8 cellular contexts compared by ENCODE assay signal in the genomic region with DNA sequence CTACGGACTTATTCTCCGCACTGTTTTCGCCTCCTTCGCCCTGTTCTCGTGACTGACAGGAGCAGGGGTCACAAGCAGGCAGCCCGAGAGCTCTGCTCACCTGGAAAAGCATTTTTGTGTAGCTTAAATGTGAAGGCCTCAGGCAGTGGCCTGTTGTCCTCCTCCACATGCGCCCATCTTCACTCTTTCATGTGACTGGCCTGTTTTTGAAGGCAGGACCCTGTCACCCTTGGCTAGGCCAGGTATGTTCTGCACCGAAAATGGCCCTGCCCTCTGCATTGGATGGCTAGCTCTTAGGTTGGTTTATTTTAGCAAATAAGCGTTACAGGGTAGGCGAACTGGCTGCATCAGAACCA. TPM values are rescaled to one million over a fixed set of nuclear protein-coding genes. Genes with fewer than 3 reads are reported as not detected.
A peak's percentile ranks its signal among the peaks of the same experiment; 100 is the strongest.
DNase-seq lines count a peak whose midpoint lies in the region; ATAC-seq and TF ChIP-seq lines count a peak whose summit lies in the region.

No MANE protein-coding gene starts in this region.

- H3K9me3 ChIP-seq in thoracic aorta: no peaks in the 10 kb centered on the region

- peak overlapping the region; percentile 91 to 95 for H3K27ac ChIP-seq in thoracic aorta

- TF ChIP-seq CTCF in astrocyte of the cerebellum (IDR thresholded peaks at IDR 0.05; ENCODE audit: low read depth, low read length, missing control alignments) (no peak), thoracic aorta (IDR thresholded peaks at IDR 0.05) (no peak)

- H3K4me3 Mint-ChIP-seq in T-helper 1 cell treated with Interleukin-12 subunit alpha and Interleukin-12 subunit beta and Interleukin-4 antibody, amounts not matched to agents 30 μg/mL and 1 μg/mL, for 36 hours: peak overlapping the region; percentile 86

- H3K4me1 Mint-ChIP-seq in T-helper 1 cell treated with Interleukin-12 subunit alpha and Interleukin-12 subunit beta and Interleukin-4 antibody, amounts not matched to agents 30 μg/mL and 1 μg/mL, for 36 hours (ENCODE audit: low read depth): peaks cover 7% of the 10 kb centered on the region

- peak overlapping the region; percentile 73 for H3K27ac Mint-ChIP-seq in T-helper 1 cell treated with Interleukin-12 subunit alpha and Interleukin-12 subunit beta and Interleukin-4 antibody, amounts not matched to agents 30 μg/mL and 1 μg/mL, for 36 hours

- ATAC-seq in thoracic aorta (ENCODE audit: insufficient number of reproducible peaks, low FRiP score, low read depth) (no peak), HG03108 (IDR thresholded peaks at IDR 0.05; ENCODE audit: unreplicated experiment) (no peak)

- DNase-seq in T-helper 1 cell (no peak), astrocyte of the cerebellum (ENCODE audit: low read depth) (no peak), left kidney (ENCODE audit: low read depth, low spot score) (peak; percentile 63), thoracic aorta (ENCODE audit: low spot score) (no peak), Kasumi-1 (lab: John Stamatoyannopoulos, UW) (no peak), AG08396 (ENCODE audit: low spot score) (no peak)

- H3K36me3 Mint-ChIP-seq in T-helper 1 cell treated with Interleukin-12 subunit alpha and Interleukin-12 subunit beta and Interleukin-4 antibody, amounts not matched to agents 30 μg/mL and 1 μg/mL, for 36 hours (ENCODE audit: low read depth): no peaks in the 10 kb centered on the region

- H3K4me3 ChIP-seq in astrocyte of the cerebellum (ENCODE audit: low read depth, low read length): peak overlapping the region; percentile 91
- peak overlapping the region; percentile 100 for H3K4me3 ChIP-seq in thoracic aorta

- H3K36me3 ChIP-seq in thoracic aorta: no peaks in the 10 kb centered on the region

- peaks cover 6% of the 10 kb centered on the region for H3K9me3 Mint-ChIP-seq in T-helper 1 cell treated with Interleukin-12 subunit alpha and Interleukin-12 subunit beta and Interleukin-4 antibody, amounts not matched to agents 30 μg/mL and 1 μg/mL, for 36 hours

- H3K27me3 Mint-ChIP-seq in T-helper 1 cell treated with Interleukin-12 subunit alpha and Interleukin-12 subunit beta and Interleukin-4 antibody, amounts not matched to agents 30 μg/mL and 1 μg/mL, for 36 hours (ENCODE audit: low read depth): no peaks in the 10 kb centered on the region

- no peaks in the 10 kb centered on the region for H3K27me3 ChIP-seq in thoracic aorta (replicated peaks; ENCODE audit: insufficient read depth)

- peaks cover 14 to 21% of the 10 kb centered on the region in 2 donors for H3K4me1 ChIP-seq in thoracic aorta (ENCODE audit: control insufficient read depth in 1 of 2, low read depth in 2 of 2)

- in situ Hi-C loops in astrocyte of the cerebellum (cut with HindIII; ENCODE audit: low sequenced_read_pairs): no loop called here

RNA-seq across cellular contexts. Expression of a gene that starts 0.6 kb away (rescaled TPM):
- 10 to 100 TPM; 24.1 to 44.0 TPM for total RNA-seq in thoracic aorta
